In the genomic region with DNA sequence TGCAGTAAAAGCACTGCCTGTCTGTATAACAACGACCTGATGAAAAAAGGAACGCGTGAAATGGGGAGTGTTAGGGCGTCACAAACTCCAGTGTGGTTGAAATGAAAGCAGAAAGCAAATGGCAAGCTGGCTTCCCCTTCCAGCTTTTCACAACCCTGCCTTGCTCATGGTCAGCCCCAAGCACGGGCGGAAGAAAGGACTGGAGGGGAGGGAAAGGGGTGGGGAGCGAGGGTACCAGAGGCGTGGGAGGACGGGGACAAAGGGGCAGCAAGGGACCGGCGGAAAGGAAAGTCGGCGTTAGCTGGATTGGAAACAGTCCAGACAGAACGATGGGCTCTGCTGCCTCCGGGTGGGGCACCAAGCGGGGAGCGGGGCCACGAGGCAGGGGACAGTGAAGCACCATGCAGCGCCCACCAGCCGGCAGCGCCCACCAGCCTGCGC, we compare ENCODE assay signal across 8 cellular contexts. TPM values are rescaled to one million over a fixed set of nuclear protein-coding genes. Genes with fewer than 3 reads are reported as not detected.
DNase-seq lines count a peak whose midpoint lies in the region; ATAC-seq and TF ChIP-seq lines count a peak whose summit lies in the region.

No MANE protein-coding gene starts in this region.

- no peaks in the 10 kb centered on the region for H3K27me3 ChIP-seq in OCI-LY1 (ENCODE audit: insufficient read depth, low read length)

- no peaks in the 10 kb centered on the region for H3K9me2 ChIP-seq in OCI-LY1 (ENCODE audit: low read depth, low read length)

- H3K4me3 ChIP-seq in OCI-LY1 (ENCODE audit: low read depth, low read length, poor library complexity, severe bottlenecking): peak overlapping the region; percentile 59
- H3K4me3 ChIP-seq in cardiac fibroblast (replicated peaks in 1 of 2; ENCODE audit: low read depth in 2 of 2, low read length in 2 of 2): peak overlapping the region; percentile 47 to 56

- peak overlapping the region; percentile 80 to 94 for H3K4me3 Mint-ChIP-seq in stimulated activated naive CD8-positive, alpha-beta T cell treated with anti-CD3 and anti-CD28 coated beads, Interleukin-15, amount 100 ng/mL, for 72 hours

- no peaks in the 10 kb centered on the region for H4K20me1 ChIP-seq in OCI-LY1 (ENCODE audit: insufficient read depth, low read length)

- H3K79me2 ChIP-seq in OCI-LY1 (ENCODE audit: insufficient read depth, low read length): peaks cover 22% of the 10 kb centered on the region

- H3K9me3 Mint-ChIP-seq in stimulated activated naive CD8-positive, alpha-beta T cell treated with anti-CD3 and anti-CD28 coated beads, Interleukin-15, amount 100 ng/mL, for 72 hours: no peaks in the 10 kb centered on the region

- ATAC-seq in GM18858 (IDR thresholded peaks at IDR 0.05; ENCODE audit: unreplicated experiment) (peak; percentile 31), HG03066 (IDR thresholded peaks at IDR 0.05; ENCODE audit: low read depth, unreplicated experiment) (peak; percentile 41), left colon (peak; percentile 56)
- ATAC-seq in stimulated activated naive CD8-positive, alpha-beta T cell treated with anti-CD3 and anti-CD28 coated beads, Interleukin-15, amount 100 ng/mL, for 72 hours: peak; percentile 69

- no peaks in the 10 kb centered on the region for H3K9me3 ChIP-seq in OCI-LY1 (ENCODE audit: low read length)

- H3K4me2 ChIP-seq in OCI-LY1 (ENCODE audit: low read length): peak overlapping the region; percentile 83

- no peak overlapping the region for H2AFZ ChIP-seq in OCI-LY1 (ENCODE audit: low read length)

- H3K4me1 Mint-ChIP-seq in stimulated activated naive CD8-positive, alpha-beta T cell treated with anti-CD3 and anti-CD28 coated beads, Interleukin-15, amount 100 ng/mL, for 72 hours: peaks cover 56% of the 10 kb centered on the region

- peak overlapping the region; percentile 85 to 88 for H3K27ac Mint-ChIP-seq in stimulated activated naive CD8-positive, alpha-beta T cell treated with anti-CD3 and anti-CD28 coated beads, Interleukin-15, amount 100 ng/mL, for 72 hours

- H3K36me3 ChIP-seq in OCI-LY1 (ENCODE audit: insufficient read depth, low read length): no peaks in the 10 kb centered on the region

- no peaks in the 10 kb centered on the region for H3K27me3 Mint-ChIP-seq in stimulated activated naive CD8-positive, alpha-beta T cell treated with anti-CD3 and anti-CD28 coated beads, Interleukin-15, amount 100 ng/mL, for 72 hours

- H3K4me1 ChIP-seq in OCI-LY1 (ENCODE audit: insufficient read depth, low read length, severe bottlenecking): peaks cover 41% of the 10 kb centered on the region

- H3F3A ChIP-seq in OCI-LY1 (ENCODE audit: insufficient read depth, low read length): no peaks in the 10 kb centered on the region

- H3K27ac ChIP-seq in OCI-LY1 (ENCODE audit: low read depth, low read length, poor library complexity, severe bottlenecking): peak overlapping the region; percentile 90

- peak overlapping the region; percentile 71 for H3K9ac ChIP-seq in OCI-LY1 (ENCODE audit: low read length)

- intact Hi-C loops in left colon (cut with DNase I, micrococcal nuclease): no loop called here

- TF ChIP-seq CTCF in OCI-LY1 (IDR thresholded peaks at IDR 0.05; ENCODE audit: low read length) (no peak), cardiac fibroblast (IDR thresholded peaks at IDR 0.05; ENCODE audit: low read depth, low read length) (no peak)

- DNase-seq in Ammon's horn (ENCODE audit: low spot score): peak; percentile 39
- peak; percentile 48 for DNase-seq in cardiac fibroblast (ENCODE audit: low read depth in 2 of 2)
- DNase-seq in left colon: peak; percentile 31 to 33
- DNase-seq in stimulated activated naive CD8-positive, alpha-beta T cell treated with anti-CD3 and anti-CD28 coated beads, Interleukin-15, amount 100 ng/mL, for 72 hours: peak; percentile 47
- DNase-seq in HCEC 1CT: no peak

RNA-seq across cellular contexts. Expression of a gene that starts 9.6 kb away (rescaled TPM):
- 10 to 100 TPM; 67.8 to 69.6 TPM for total RNA-seq in left colon
